Comparison of ENCODE assay signal across 10 cellular contexts in the genomic region with DNA sequence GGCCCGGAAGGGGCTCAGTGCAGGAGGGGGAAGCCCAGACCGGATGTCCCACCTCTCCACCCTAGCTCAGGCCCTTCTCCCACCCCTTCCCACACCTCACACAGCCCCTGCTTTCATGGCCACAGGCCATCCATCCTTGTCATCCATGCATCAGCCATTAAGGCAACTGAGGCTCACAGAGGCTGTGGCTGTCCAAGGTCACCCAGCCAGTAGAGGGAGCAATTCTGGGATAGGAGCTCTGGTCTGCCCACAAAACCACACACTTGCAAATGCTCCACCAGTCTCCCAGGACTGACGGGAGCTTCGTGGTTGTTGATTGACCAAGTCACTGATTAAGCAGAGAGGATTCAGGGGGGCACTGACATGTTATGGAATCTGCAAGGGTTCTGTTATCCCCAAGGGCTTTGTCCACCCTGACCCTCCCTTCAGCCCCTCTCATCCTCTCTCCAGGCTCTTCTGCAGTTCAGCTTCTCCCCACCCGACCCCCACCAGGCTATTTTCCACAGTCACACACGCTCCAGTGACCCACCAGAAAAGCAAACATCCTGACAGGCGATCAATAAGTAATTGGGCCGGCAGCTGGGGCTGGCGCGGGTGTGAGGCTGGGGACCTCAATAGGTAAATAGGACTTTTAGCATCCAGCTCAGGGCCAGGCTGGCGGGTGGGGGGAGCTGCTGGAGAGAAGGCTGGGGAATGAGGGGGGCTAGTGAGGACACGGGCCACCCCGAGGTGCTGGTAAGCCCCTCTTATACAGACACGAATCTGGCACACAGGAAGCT. TPM values are rescaled to one million over a fixed set of nuclear protein-coding genes. Genes with fewer than 3 reads are reported as not detected.
A peak's percentile ranks its signal among the peaks of the same experiment; 100 is the strongest.
DNase-seq lines count a peak whose midpoint lies in the region; TF ChIP-seq lines count a peak whose summit lies in the region.
"Had no signal": no experiment of that assay in that cellular context is flagged by ENCODE, and none has a peak within 500 bp of the region (broad histone marks: within the 10 kb centered on the region; RNA-seq: fewer than 3 reads in every experiment).

No MANE protein-coding gene starts in this region.

- CTCF ChIA-PET in A673 (lab: Charles Lee): interaction anchor here (1.2 kb wide), 1 partner anchor 15 kb away, joined by 3 read pairs; no protein-coding TSS in a partner anchor

- peaks cover 17% of the 10 kb centered on the region for H3K4me1 ChIP-seq in A673 (ENCODE audit: insufficient read depth, low read length, poor library complexity, severe bottlenecking)

- TF ChIP-seq CTCF in A673 (conservative IDR thresholded peaks at IDR 0.05; ENCODE audit: low read depth, low read length) (peak; percentile 69), GM12874 (IDR thresholded peaks at IDR 0.05; ENCODE audit: insufficient read depth, low read depth, low read length) (peak; percentile 57), fibroblast of the aortic adventitia (IDR thresholded peaks at IDR 0.05; ENCODE audit: insufficient read depth, low read length) (peak; percentile 26)

- H3K27me3 ChIP-seq in A673 (replicated peaks; ENCODE audit: insufficient read depth, low read depth, low read length, poor library complexity): no peaks in the 10 kb centered on the region
- H3K27me3 ChIP-seq: thyroid gland had no signal

- no peak overlapping the region for H3K4me3 ChIP-seq in A673 (ENCODE audit: low read depth, low read length, poor library complexity, severe bottlenecking)
- no peak overlapping the region for H3K4me3 ChIP-seq in fibroblast of the aortic adventitia (ENCODE audit: low read depth, low read length)
- H3K4me3 ChIP-seq: thyroid gland had no signal

- peaks cover 20% of the 10 kb centered on the region for H3K36me3 ChIP-seq in A673 (ENCODE audit: insufficient read depth, low read length, poor library complexity, severe bottlenecking)
- H3K36me3 ChIP-seq: thyroid gland had no signal

- intact Hi-C loops in A673 (cut with micrococcal nuclease; ENCODE audit: unreplicated experiment): no loop called here

- no TSS peak for BruUV-seq in A673 (replicated peaks; lab: Mats Ljungman, UMichigan)

- H3K9me3 ChIP-seq in A673 (ENCODE audit: low read depth, low read length, poor library complexity, severe bottlenecking): no peaks in the 10 kb centered on the region
- H3K9me3 ChIP-seq: thyroid gland had no signal

- POLR2A ChIA-PET in A673 (lab: Charles Lee; ENCODE audit: low non-redundant PET): no interaction called here

- H3K27ac ChIP-seq in A673 (ENCODE audit: low read depth, low read length, poor library complexity, severe bottlenecking): no peak overlapping the region
- H3K27ac ChIP-seq: thyroid gland had no signal

- DNase-seq in A673 (ENCODE audit: low spot score): peak; percentile 58
- peak; percentile 78 for DNase-seq in OCI-M1 (lab: John Stamatoyannopoulos, UW)
- no peak for DNase-seq in fibroblast of the aortic adventitia (ENCODE audit: low read depth)
- DNase-seq in ecto neural progenitor cell (ENCODE audit: low spot score): no peak
- no peak for DNase-seq in hippocampal formation (lab: John Stamatoyannopoulos, UW)
- no peak for DNase-seq in SW 1271 (lab: John Stamatoyannopoulos, UW)
- no peak for DNase-seq in stimulated activated CD4-positive, alpha-beta T cell treated with anti-CD3 and anti-CD28 coated beads, Interleukin-4, amount 100 ng/mL, for 4 hours
- DNase-seq: T-helper 17 cell, thyroid gland had no signal

RNA-seq across cellular contexts. Expression of gene LINGO1, which starts 15.0 kb away (rescaled TPM):
- total RNA-seq in A673 (2021) (93.7 and 111 TPM in 2 replicates), fibroblast of the aortic adventitia (ENCODE audit: low replicate concordance) (not detected in 2 replicates)
- total RNA-seq: T-helper 17 cell had no signal

Comparison
In these comparisons a context has a peak if more than half of its experiments do, and no peak if none do; other contexts are left out.
1. DNase-seq: peak in A673 (single experiment) and OCI-M1 (single experiment); none in fibroblast of the aortic adventitia (single experiment), ecto neural progenitor cell (single experiment), hippocampal formation (0 of 2), SW 1271 (0 of 2) and stimulated activated CD4-positive, alpha-beta T cell treated with anti-CD3 and anti-CD28 coated beads, Interleukin-4, amount 100 ng/mL, for 4 hours (0 of 2).
2. RNA of gene LINGO1, which starts 15.0 kb away (total RNA-seq): 93.7 to 111 TPM in A673; not detected in fibroblast of the aortic adventitia; every median in the first group is over 10 times any median in the second.
3. Peak in every context shown above with its lines, with median percentiles within 50 percentile points of each other: CTCF ChIP-seq.